In genomic region chr4:113725963-113726362, GRCh38 we compare ENCODE assay signal across 20 cellular contexts.
"Had no signal": no experiment of that assay in that cellular context is flagged by ENCODE, and none has a peak within 500 bp of the region (broad histone marks: within the 10 kb centered on the region; RNA-seq: fewer than 3 reads in every experiment).

No MANE protein-coding gene starts in this region.

- H3K4me1 ChIP-seq: foreskin keratinocyte, lower lobe of right lung, neural progenitor cell had no signal

- H3K27ac Mint-ChIP-seq: activated naive CD8-positive, alpha-beta T cell treated with anti-CD3 and anti-CD28 coated beads, Interleukin-2, amount 10 ng/mL, durations not matched to agents 7 days and 5 days; activated T-helper 2 cell treated with anti-CD3 and anti-CD28 coated beads, Interferon-gamma antibody, Interleukin-2, Interleukin-4, amounts not matched to agents 10 μg/mL and 5 μg/mL and 100 μg/mL, durations not matched to agents 14 hours and 24 hours and 36 hours; neural progenitor cell; T-helper 2 cell treated with Interferon-gamma antibody and Interleukin-4, amounts not matched to agents 5 μg/mL and 100 μg/mL, for 36 hours had no signal

- H3K27ac ChIP-seq: foreskin keratinocyte, lower lobe of right lung, neural progenitor cell, tibial artery, VCaP had no signal

- H3K36me3 ChIP-seq: lower lobe of right lung, neural progenitor cell, tibial artery had no signal

- H3K9ac ChIP-seq: neural progenitor cell had no signal

- DNase-seq: activated CD4-positive, alpha-beta T cell treated with anti-CD3 and anti-CD28 coated beads, Interleukin-2, amount 50 U/mL, for 48 hours; activated CD4-positive, CD25-positive, alpha-beta regulatory T cell treated with anti-CD3 and anti-CD28 coated beads, Interleukin-2, amount 50 U/mL, for 72 hours; activated CD8-positive, alpha-beta memory T cell treated with anti-CD3 and anti-CD28 coated beads, Interleukin-2, amount 50 U/mL, for 48 hours; activated naive CD4-positive, alpha-beta T cell treated with Interleukin-2 at 50 U/mL for 16 hours; activated naive CD8-positive, alpha-beta T cell treated with anti-CD3 and anti-CD28 coated beads, Interleukin-2, amount 10 ng/mL, durations not matched to agents 7 days and 5 days; activated T-cell treated with anti-CD3 and anti-CD28 coated beads, Interleukin-2, amount 50 U/mL, for 4 hours; amygdala; foreskin keratinocyte; kidney; lower lobe of right lung; mesendoderm; naive B cell; stimulated activated CD4-positive, alpha-beta T cell treated with anti-CD3 and anti-CD28 coated beads, Interleukin-4, amount 100 ng/mL, for 24 hours; stimulated activated naive CD4-positive, alpha-beta T cell treated with Interleukin-2 at 50 U/mL for 16 hours; SW 1271; tibial artery had no signal

- H3K27me3 ChIP-seq: foreskin keratinocyte, neural progenitor cell, tibial artery had no signal

- ATAC-seq: activated T-cell treated with anti-CD3 and anti-CD28 coated beads, Interleukin-2, amount 50 U/mL, for 4 hours; foreskin keratinocyte; lower lobe of right lung had no signal

- H3K4me3 Mint-ChIP-seq: activated naive CD8-positive, alpha-beta T cell treated with anti-CD3 and anti-CD28 coated beads, Interleukin-2, amount 10 ng/mL, durations not matched to agents 7 days and 5 days; activated T-cell treated with anti-CD3 and anti-CD28 coated beads, Interleukin-2, amount 50 U/mL, for 4 hours; neural progenitor cell; T-helper 2 cell treated with Interferon-gamma antibody and Interleukin-4, amounts not matched to agents 5 μg/mL and 100 μg/mL, for 36 hours had no signal

- H3K9me3 Mint-ChIP-seq: activated T-cell treated with anti-CD3 and anti-CD28 coated beads, Interleukin-2, amount 50 U/mL, for 4 hours; activated T-helper 2 cell treated with anti-CD3 and anti-CD28 coated beads, Interferon-gamma antibody, Interleukin-2, Interleukin-4, amounts not matched to agents 10 μg/mL and 5 μg/mL and 100 μg/mL, durations not matched to agents 14 hours and 24 hours and 36 hours; neural progenitor cell; T-helper 2 cell treated with Interferon-gamma antibody and Interleukin-4, amounts not matched to agents 5 μg/mL and 100 μg/mL, for 36 hours had no signal

- H3K9me3 ChIP-seq: lower lobe of right lung, tibial artery had no signal

- H3K4me1 Mint-ChIP-seq: neural progenitor cell had no signal

- H2AFZ ChIP-seq: neural progenitor cell had no signal

- H3K4me2 ChIP-seq: neural progenitor cell had no signal

- H3K36me3 Mint-ChIP-seq: neural progenitor cell had no signal

- H3K27me3 Mint-ChIP-seq: activated naive CD8-positive, alpha-beta T cell treated with anti-CD3 and anti-CD28 coated beads, Interleukin-2, amount 10 ng/mL, durations not matched to agents 7 days and 5 days; naive B cell had no signal

- H3K4me3 ChIP-seq: lower lobe of right lung, neural progenitor cell, tibial artery had no signal
